Comparison of ENCODE assay signal across 15 cellular contexts in genomic region chr2:23720705-23721453, GRCh38.
DNase-seq lines count a peak whose midpoint lies in the region; ATAC-seq and TF ChIP-seq lines count a peak whose summit lies in the region.
"Had no signal": no experiment of that assay in that cellular context is flagged by ENCODE, and none has a peak within 500 bp of the region (broad histone marks: within the 10 kb centered on the region; RNA-seq: fewer than 3 reads in every experiment).

No MANE protein-coding gene starts in this region.

- CTCF ChIA-PET in RWPE1 (lab: Yijun Ruan, JAX), result no interaction called here

- no peaks in the 10 kb centered on the region for H3K27me3 ChIP-seq in psoas muscle (ENCODE audit: insufficient read depth in 3 of 3, low read length in 2 of 3)
- H3K27me3 ChIP-seq: SJSA1 had no signal

- peak overlapping the region; percentile 39 for H3K27ac ChIP-seq in RWPE1
- H3K27ac ChIP-seq in psoas muscle, result no peak overlapping the region
- H3K27ac ChIP-seq: SJSA1 had no signal

- no peak for TF ChIP-seq CTCF in RWPE1 (conservative IDR thresholded peaks at IDR 0.05; ENCODE audit: low read depth)
- TF ChIP-seq CTCF in psoas muscle (IDR thresholded peaks at IDR 0.05), result no peak

- WGBS in psoas muscle, 3 donors, result 48 to 59% (median 54%) methylated on average over 4 of the region's 4 CpGs

- peaks cover 3% of the 10 kb centered on the region for H3K9me3 ChIP-seq in psoas muscle

- H3K4me3 ChIP-seq in psoas muscle, result no peak overlapping the region
- H3K4me3 ChIP-seq: SJSA1 had no signal

- H3K36me3 ChIP-seq in psoas muscle (ENCODE audit: insufficient read depth in 1 of 2, low read depth in 1 of 2), result no peaks in the 10 kb centered on the region
- H3K36me3 ChIP-seq: SJSA1 had no signal

- intact Hi-C loops in left ventricle myocardium superior (cut with micrococcal nuclease), result no loop called here
- intact Hi-C loops in psoas muscle (cut with DNase I), result no loop called here

- ATAC-seq in left ventricle myocardium superior (peak; percentile 45), psoas muscle (peak in 3 of 4 donors; percentile 24 to 48 (median 36)), GM19467 (IDR thresholded peaks at IDR 0.05; ENCODE audit: unreplicated experiment) (no peak)

- in situ Hi-C loops in G401 (cut with HindIII; ENCODE audit: low sequenced_read_pairs), result no loop called here

- peak; percentile 35 for DNase-seq in G401 (ENCODE audit: low spot score)
- no peak for DNase-seq in RWPE1 (ENCODE audit: low spot score)
- DNase-seq in left ventricle myocardium superior, result no peak
- DNase-seq in psoas muscle, result no peak
- no peak for DNase-seq in effector CD4-positive, alpha-beta T cell
- DNase-seq in AML-193 (lab: John Stamatoyannopoulos, UW), result no peak
- DNase-seq: H7; Kasumi-1; NCI-H1417 treated with DMSO at 0.1 percent for 48 hours; NCI-H2029; NCI-H2171; NCI-H446; NK-92 treated with Interleukin-12 subunit alpha and Interleukin-12 subunit beta, amount 100 ng/mL, for 24 hours had no signal

- no peaks in the 10 kb centered on the region for H3K4me1 ChIP-seq in psoas muscle
- H3K4me1 ChIP-seq: SJSA1 had no signal

- POLR2A ChIA-PET in RWPE1 (lab: Yijun Ruan, JAX; ENCODE audit: low non-redundant PET), result no interaction called here
